22 cellular contexts compared by ENCODE assay signal in the genomic region with DNA sequence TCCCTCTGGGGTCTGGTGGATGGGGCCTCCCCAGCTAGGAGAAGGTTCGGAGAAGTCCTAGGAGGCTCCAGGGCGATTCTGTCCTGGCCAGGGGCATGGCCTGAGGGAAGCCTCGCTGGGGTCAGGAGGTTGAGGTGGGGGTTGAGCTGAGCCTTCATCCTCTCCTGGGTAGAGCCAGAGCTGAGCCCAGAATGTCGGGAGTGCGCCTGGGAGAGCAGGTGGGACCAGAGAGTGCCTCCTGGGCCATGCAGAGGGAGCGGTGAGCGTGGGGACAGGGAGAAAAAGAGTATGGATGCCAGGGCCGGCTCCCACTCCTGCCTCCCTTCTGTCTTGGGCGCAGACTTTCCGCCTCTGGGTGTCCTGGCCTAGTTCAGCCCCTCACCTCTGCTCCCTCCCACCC. TPM values are rescaled to one million over a fixed set of nuclear protein-coding genes. Genes with fewer than 3 reads are reported as not detected.
DNase-seq lines count a peak whose midpoint lies in the region; ATAC-seq, FAIRE-seq and TF ChIP-seq lines count a peak whose summit lies in the region.
"Had no signal": no experiment of that assay in that cellular context is flagged by ENCODE, and none has a peak within 500 bp of the region (broad histone marks: within the 10 kb centered on the region; RNA-seq: fewer than 3 reads in every experiment).

No MANE protein-coding gene starts in this region.

- DNase-seq in GM13976 (ENCODE audit: low spot score) (peak; percentile 30), astrocyte (ENCODE audit: low read depth) (no peak), glutamatergic neuron (no peak), NCI-H748 treated with DMSO at 0.1 percent for 48 hours (lab: John Stamatoyannopoulos, UW) (no peak)
- DNase-seq in stimulated activated effector memory CD8-positive, alpha-beta T cell treated with anti-CD3 and anti-CD28 coated beads, Interleukin-12 subunit alpha, Interleukin-12 subunit beta, amount 100 ng/mL, for 72 hours (ENCODE audit: low spot score in 2 of 2), result no peak
- DNase-seq in CD8-positive, alpha-beta T cell, result no peak
- no peak for DNase-seq in stimulated activated CD4-positive, alpha-beta T cell treated with anti-CD3 and anti-CD28 coated beads, Interleukin-2, amount 100 ng/mL, for 24 hours
- DNase-seq: ACHN; BE2C; C1 segment of cervical spinal cord; CD4-positive, CD25-positive, alpha-beta regulatory T cell; DMS153; DMS79; GDM1; HCEC 1CT; KBM-7 had no signal

- H3K27ac ChIP-seq in astrocyte (ENCODE audit: low read depth, low read length), result no peak overlapping the region
- H3K27ac ChIP-seq in CD8-positive, alpha-beta T cell (ENCODE audit: low read depth, low read length), result no peak overlapping the region

- ATAC-seq in stimulated activated effector memory CD8-positive, alpha-beta T cell treated with anti-CD3 and anti-CD28 coated beads, Interleukin-12 subunit alpha, Interleukin-12 subunit beta, amount 100 ng/mL, for 72 hours, result no peak
- no peak for ATAC-seq in CD8-positive, alpha-beta T cell
- ATAC-seq: HepG2 had no signal

- no peaks in the 10 kb centered on the region for H3K79me2 ChIP-seq in astrocyte (ENCODE audit: insufficient read depth, low read length)

- H3K4me1 Mint-ChIP-seq in astrocyte (ENCODE audit: low read depth, unreplicated experiment) (peaks cover 5% of the 10 kb centered on the region), glutamatergic neuron (ENCODE audit: low read depth, unreplicated experiment) (peaks cover 23% of the 10 kb centered on the region)
- no peaks in the 10 kb centered on the region for H3K4me1 Mint-ChIP-seq in stimulated activated effector memory CD8-positive, alpha-beta T cell treated with anti-CD3 and anti-CD28 coated beads, Interleukin-12 subunit alpha, Interleukin-12 subunit beta, amount 100 ng/mL, for 72 hours
- peaks cover 7% of the 10 kb centered on the region for H3K4me1 Mint-ChIP-seq in CD8-positive, alpha-beta T cell (ENCODE audit: low read depth)

- H3K36me3 Mint-ChIP-seq in astrocyte (ENCODE audit: low read depth, unreplicated experiment) (no peaks in the 10 kb centered on the region), glutamatergic neuron (ENCODE audit: unreplicated experiment) (no peaks in the 10 kb centered on the region)
- peaks cover 15% of the 10 kb centered on the region for H3K36me3 Mint-ChIP-seq in stimulated activated effector memory CD8-positive, alpha-beta T cell treated with anti-CD3 and anti-CD28 coated beads, Interleukin-12 subunit alpha, Interleukin-12 subunit beta, amount 100 ng/mL, for 72 hours
- peaks cover 5% of the 10 kb centered on the region for H3K36me3 Mint-ChIP-seq in CD8-positive, alpha-beta T cell

- no peaks in the 10 kb centered on the region for H3K4me1 ChIP-seq in astrocyte (ENCODE audit: insufficient read depth, low read length)
- H3K4me1 ChIP-seq in CD8-positive, alpha-beta T cell (ENCODE audit: insufficient read depth, low read length), result peaks cover 5% of the 10 kb centered on the region

- H2AFZ ChIP-seq in astrocyte (ENCODE audit: low read depth, low read length), result no peak overlapping the region

- CTCF ChIA-PET in CD8-positive, alpha-beta T cell (lab: Charles Lee), result interaction anchor here (0.5 to 19.2 kb wide), 4 partner anchors 37 to 473 kb away, joined by 3 to 725 read pairs (median 3); no protein-coding TSS in a partner anchor

- intact Hi-C loops in CD8-positive, alpha-beta T cell (cut with DNase I, micrococcal nuclease), result no loop called here

- no peaks in the 10 kb centered on the region for H3K9me3 Mint-ChIP-seq in astrocyte (ENCODE audit: unreplicated experiment)
- H3K9me3 Mint-ChIP-seq in glutamatergic neuron (ENCODE audit: unreplicated experiment), result peaks cover 8% of the 10 kb centered on the region
- no peaks in the 10 kb centered on the region for H3K9me3 Mint-ChIP-seq in stimulated activated effector memory CD8-positive, alpha-beta T cell treated with anti-CD3 and anti-CD28 coated beads, Interleukin-12 subunit alpha, Interleukin-12 subunit beta, amount 100 ng/mL, for 72 hours
- no peaks in the 10 kb centered on the region for H3K9me3 Mint-ChIP-seq in CD8-positive, alpha-beta T cell
- H3K9me3 Mint-ChIP-seq: CD4-positive, CD25-positive, alpha-beta regulatory T cell; IgD-negative memory B cell had no signal

- no peak for FAIRE-seq in astrocyte (lab: Jason Lieb, UNC)
- FAIRE-seq: A204.1, GM12892, HepG2 had no signal

- H3K9ac ChIP-seq in astrocyte (ENCODE audit: low read length), result no peak overlapping the region

- TF ChIP-seq CTCF in GM13976 (IDR thresholded peaks at IDR 0.05; ENCODE audit: borderline replicate concordance, control extremely low read depth, extremely low read depth, insufficient read depth, missing control alignments), result no peak
- TF ChIP-seq CTCF in astrocyte (IDR thresholded peaks at IDR 0.05; ENCODE audit: insufficient read depth, low read depth, low read length), result no peak
- TF ChIP-seq CTCF in glutamatergic neuron (IDR thresholded peaks at IDR 0.05; ENCODE audit: partially characterized antibody, unreplicated experiment), result no peak
- no peak for TF ChIP-seq CTCF in CD8-positive, alpha-beta T cell (IDR thresholded peaks at IDR 0.05)

- H3K27ac Mint-ChIP-seq in astrocyte (ENCODE audit: unreplicated experiment) (peak overlapping the region; percentile 34), glutamatergic neuron (ENCODE audit: unreplicated experiment) (peak overlapping the region; percentile 81)
- H3K27ac Mint-ChIP-seq in stimulated activated effector memory CD8-positive, alpha-beta T cell treated with anti-CD3 and anti-CD28 coated beads, Interleukin-12 subunit alpha, Interleukin-12 subunit beta, amount 100 ng/mL, for 72 hours, result peak overlapping the region; percentile 64
- no peak overlapping the region for H3K27ac Mint-ChIP-seq in CD8-positive, alpha-beta T cell
- H3K27ac Mint-ChIP-seq: IgD-negative memory B cell had no signal

- no peaks in the 10 kb centered on the region for H3K27me3 Mint-ChIP-seq in astrocyte (ENCODE audit: low read depth, unreplicated experiment)
- peaks cover 7% of the 10 kb centered on the region for H3K27me3 Mint-ChIP-seq in glutamatergic neuron (ENCODE audit: unreplicated experiment)
- no peaks in the 10 kb centered on the region for H3K27me3 Mint-ChIP-seq in CD8-positive, alpha-beta T cell (ENCODE audit: low read depth)
- H3K27me3 Mint-ChIP-seq: CD4-positive, CD25-positive, alpha-beta regulatory T cell; IgD-negative memory B cell had no signal

- H3K27me3 ChIP-seq in astrocyte (ENCODE audit: insufficient read depth, low read length), result no peaks in the 10 kb centered on the region
- no peaks in the 10 kb centered on the region for H3K27me3 ChIP-seq in CD8-positive, alpha-beta T cell (ENCODE audit: insufficient read depth, low read length)
- H3K27me3 ChIP-seq: BE2C had no signal

- POLR2A ChIA-PET in CD8-positive, alpha-beta T cell (lab: Charles Lee), result no interaction called here

- no peaks in the 10 kb centered on the region for H3K36me3 ChIP-seq in astrocyte (ENCODE audit: insufficient read depth, low read length)
- H3K36me3 ChIP-seq in CD8-positive, alpha-beta T cell (ENCODE audit: insufficient read depth, low read length), result no peaks in the 10 kb centered on the region

- H4K20me1 ChIP-seq in astrocyte (ENCODE audit: insufficient read depth, low read length), result peaks cover 4% of the 10 kb centered on the region

- in situ Hi-C loops in GM13976 (cut with MboI; ENCODE audit: low sequenced_read_pairs, unreplicated experiment), result no loop called here

- no peak overlapping the region for H3K4me2 ChIP-seq in astrocyte (ENCODE audit: low read length)

- no peaks in the 10 kb centered on the region for H3K9me3 ChIP-seq in astrocyte (ENCODE audit: insufficient read depth, low read depth, low read length)
- H3K9me3 ChIP-seq in CD8-positive, alpha-beta T cell (ENCODE audit: low read length), result no peaks in the 10 kb centered on the region
- H3K9me3 ChIP-seq: BE2C had no signal

- H3K4me3 Mint-ChIP-seq in astrocyte (ENCODE audit: unreplicated experiment) (no peak overlapping the region), glutamatergic neuron (ENCODE audit: unreplicated experiment) (no peak overlapping the region)
- H3K4me3 Mint-ChIP-seq in stimulated activated effector memory CD8-positive, alpha-beta T cell treated with anti-CD3 and anti-CD28 coated beads, Interleukin-12 subunit alpha, Interleukin-12 subunit beta, amount 100 ng/mL, for 72 hours, result no peak overlapping the region
- H3K4me3 Mint-ChIP-seq in CD8-positive, alpha-beta T cell, result no peak overlapping the region
- H3K4me3 Mint-ChIP-seq: CD4-positive, CD25-positive, alpha-beta regulatory T cell; IgD-negative memory B cell had no signal

- no peak overlapping the region for H3K4me3 ChIP-seq in astrocyte (ENCODE audit: insufficient read depth, low read depth, low read length)
- H3K4me3 ChIP-seq in CD8-positive, alpha-beta T cell (ENCODE audit: low read depth, low read length), result no peak overlapping the region

RNA-seq across cellular contexts. Expression of gene RPS6KL1, which starts 13.1 kb away (rescaled TPM):
- 0.70 and 1.7 TPM in 2 replicates for total RNA-seq in astrocyte
- 248 TPM for total RNA-seq in glutamatergic neuron (ENCODE audit: unreplicated experiment)
- total RNA-seq in CD8-positive, alpha-beta T cell, result 10 to 100 TPM in 1 of 2 experiments, 1 to 10 TPM in 1; 8.9 to 10.8 TPM
- total RNA-seq: H4 had no signal

RNA-seq across cellular contexts. Expression of gene DLST, which starts 28.2 kb away (rescaled TPM):
- total RNA-seq in astrocyte, result 83.0 and 90.6 TPM in 2 replicates
- 114 TPM for total RNA-seq in glutamatergic neuron (ENCODE audit: unreplicated experiment)
- total RNA-seq in CD8-positive, alpha-beta T cell, result 100 to 1,000 TPM; 142 to 156 TPM

RNA-seq across cellular contexts. Expression of gene PROX2, which starts 34.0 kb away (rescaled TPM):
- not detected in 2 replicates for total RNA-seq in astrocyte
- not detected for total RNA-seq in glutamatergic neuron (ENCODE audit: unreplicated experiment)
- under 1 TPM; 0.31 to 0.43 TPM for total RNA-seq in CD8-positive, alpha-beta T cell
- total RNA-seq: CD4-positive, CD25-positive, alpha-beta regulatory T cell; Daoy; H4; HepG2 had no signal

RNA-seq across cellular contexts. Expression of gene PGF, which starts 45.5 kb away (rescaled TPM):
- total RNA-seq in astrocyte (2.5 and 3.5 TPM in 2 replicates), glutamatergic neuron (ENCODE audit: unreplicated experiment) (7.9 TPM)
- total RNA-seq in CD8-positive, alpha-beta T cell, result under 1 TPM in 1 of 2 experiments, not detected in 1; 0.44 TPM
- total RNA-seq: CD4-positive, CD25-positive, alpha-beta regulatory T cell had no signal

Comparison
In these comparisons a context has a peak if more than half of its experiments do, and no peak if none do; other contexts are left out.
1. RNA of gene RPS6KL1, which starts 13.1 kb away (total RNA-seq): 248 TPM in glutamatergic neuron (single experiment); 8.9 to 10.8 TPM in CD8-positive, alpha-beta T cell and 0.70 to 1.7 TPM in astrocyte; every median in the first group is over 10 times any median in the second.